Comparison of ENCODE assay signal across 1 cellular context in the genomic region with DNA sequence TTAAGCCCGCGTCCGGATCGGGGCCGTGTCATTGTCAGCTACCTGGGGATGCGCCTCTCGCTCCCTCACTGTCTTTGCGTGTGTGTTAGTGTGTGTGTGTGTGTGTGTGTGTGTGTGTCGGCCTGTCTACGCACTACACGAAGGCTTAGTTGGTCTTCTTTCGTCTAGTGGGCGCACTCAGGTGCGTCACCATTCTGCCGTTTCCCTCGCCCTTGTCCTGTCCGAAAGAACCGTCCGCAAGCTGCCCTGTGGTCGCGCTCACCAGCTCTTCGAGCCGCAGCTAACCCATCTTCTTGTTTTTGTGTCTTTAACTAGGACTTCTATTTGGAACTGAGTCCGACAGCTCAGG.
TF ChIP-seq lines count a peak whose summit lies in the region.

No MANE protein-coding gene starts in this region.

TF ChIP-seq in WTC11, 78 proteins besides CTCF, POLR2A, EP300 and RAD21 (continued from another document and continues in another):
- TF ChIP-seq, protein P1, sequence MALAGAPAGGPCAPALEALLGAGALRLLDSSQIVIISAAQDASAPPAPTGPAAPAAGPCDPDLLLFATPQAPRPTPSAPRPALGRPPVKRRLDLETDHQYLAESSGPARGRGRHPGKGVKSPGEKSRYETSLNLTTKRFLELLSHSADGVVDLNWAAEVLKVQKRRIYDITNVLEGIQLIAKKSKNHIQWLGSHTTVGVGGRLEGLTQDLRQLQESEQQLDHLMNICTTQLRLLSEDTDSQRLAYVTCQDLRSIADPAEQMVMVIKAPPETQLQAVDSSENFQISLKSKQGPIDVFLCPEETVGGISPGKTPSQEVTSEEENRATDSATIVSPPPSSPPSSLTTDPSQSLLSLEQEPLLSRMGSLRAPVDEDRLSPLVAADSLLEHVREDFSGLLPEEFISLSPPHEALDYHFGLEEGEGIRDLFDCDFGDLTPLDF (CRISPR knock-in tag; IDR thresholded peaks at IDR 0.05): no peak
- TF ChIP-seq CREB1 (CRISPR knock-in tag; IDR thresholded peaks at IDR 0.05) (no peak), GABPB1 (CRISPR knock-in tag; IDR thresholded peaks at IDR 0.05) (no peak), MXD4 (CRISPR knock-in tag; IDR thresholded peaks at IDR 0.05; ENCODE audit: borderline replicate concordance) (no peak), EMX1 (CRISPR knock-in tag; IDR thresholded peaks at IDR 0.05) (no peak), KAT7 (CRISPR knock-in tag; IDR thresholded peaks at IDR 0.05; ENCODE audit: borderline replicate concordance) (no peak), PRRX2 (CRISPR knock-in tag; IDR thresholded peaks at IDR 0.05) (no peak), ELF4 (CRISPR knock-in tag; IDR thresholded peaks at IDR 0.05; ENCODE audit: low read depth) (no peak), NFE2L1 (CRISPR knock-in tag; IDR thresholded peaks at IDR 0.05) (0 out of 2 replicates have a peak, but pooled peaks have one; percentile 34), RORB (CRISPR knock-in tag; IDR thresholded peaks at IDR 0.05) (no peak), ZNF317 (CRISPR knock-in tag; IDR thresholded peaks at IDR 0.05; ENCODE audit: borderline replicate concordance, low read depth) (no peak), SOX15 (CRISPR knock-in tag; IDR thresholded peaks at IDR 0.05) (no peak), NFYB (CRISPR knock-in tag; conservative IDR thresholded peaks at IDR 0.05; ENCODE audit: low read depth) (no peak), SP1 (CRISPR knock-in tag; conservative IDR thresholded peaks at IDR 0.05) (peak; percentile 21; the same call in 1 of the 2 replicates), ZNF121 (CRISPR knock-in tag; IDR thresholded peaks at IDR 0.05) (no peak), FOXK1 (CRISPR knock-in tag; IDR thresholded peaks at IDR 0.05) (0 out of 2 replicates have a peak, but pooled peaks have one; percentile 22), TEAD1 (CRISPR knock-in tag; IDR thresholded peaks at IDR 0.05) (no peak), GRHL2 (CRISPR knock-in tag; IDR thresholded peaks at IDR 0.05; ENCODE audit: insufficient replicate concordance, severe bottlenecking) (no peak), NR1H2 (CRISPR knock-in tag; IDR thresholded peaks at IDR 0.05) (no peak)
- TF ChIP-seq, protein P2, sequence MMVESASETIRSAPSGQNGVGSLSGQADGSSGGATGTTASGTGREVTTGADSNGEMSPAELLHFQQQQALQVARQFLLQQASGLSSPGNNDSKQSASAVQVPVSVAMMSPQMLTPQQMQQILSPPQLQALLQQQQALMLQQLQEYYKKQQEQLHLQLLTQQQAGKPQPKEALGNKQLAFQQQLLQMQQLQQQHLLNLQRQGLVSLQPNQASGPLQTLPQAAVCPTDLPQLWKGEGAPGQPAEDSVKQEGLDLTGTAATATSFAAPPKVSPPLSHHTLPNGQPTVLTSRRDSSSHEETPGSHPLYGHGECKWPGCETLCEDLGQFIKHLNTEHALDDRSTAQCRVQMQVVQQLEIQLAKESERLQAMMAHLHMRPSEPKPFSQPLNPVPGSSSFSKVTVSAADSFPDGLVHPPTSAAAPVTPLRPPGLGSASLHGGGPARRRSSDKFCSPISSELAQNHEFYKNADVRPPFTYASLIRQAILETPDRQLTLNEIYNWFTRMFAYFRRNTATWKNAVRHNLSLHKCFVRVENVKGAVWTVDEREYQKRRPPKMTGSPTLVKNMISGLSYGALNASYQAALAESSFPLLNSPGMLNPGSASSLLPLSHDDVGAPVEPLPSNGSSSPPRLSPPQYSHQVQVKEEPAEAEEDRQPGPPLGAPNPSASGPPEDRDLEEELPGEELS (CRISPR knock-in tag; IDR thresholded peaks at IDR 0.05): no peak
- TF ChIP-seq, protein P3, sequence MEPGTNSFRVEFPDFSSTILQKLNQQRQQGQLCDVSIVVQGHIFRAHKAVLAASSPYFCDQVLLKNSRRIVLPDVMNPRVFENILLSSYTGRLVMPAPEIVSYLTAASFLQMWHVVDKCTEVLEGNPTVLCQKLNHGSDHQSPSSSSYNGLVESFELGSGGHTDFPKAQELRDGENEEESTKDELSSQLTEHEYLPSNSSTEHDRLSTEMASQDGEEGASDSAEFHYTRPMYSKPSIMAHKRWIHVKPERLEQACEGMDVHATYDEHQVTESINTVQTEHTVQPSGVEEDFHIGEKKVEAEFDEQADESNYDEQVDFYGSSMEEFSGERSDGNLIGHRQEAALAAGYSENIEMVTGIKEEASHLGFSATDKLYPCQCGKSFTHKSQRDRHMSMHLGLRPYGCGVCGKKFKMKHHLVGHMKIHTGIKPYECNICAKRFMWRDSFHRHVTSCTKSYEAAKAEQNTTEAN (CRISPR knock-in tag; IDR thresholded peaks at IDR 0.05): peak; percentile 69; the same call in 1 of the 2 replicates
- TF ChIP-seq, protein P4, sequence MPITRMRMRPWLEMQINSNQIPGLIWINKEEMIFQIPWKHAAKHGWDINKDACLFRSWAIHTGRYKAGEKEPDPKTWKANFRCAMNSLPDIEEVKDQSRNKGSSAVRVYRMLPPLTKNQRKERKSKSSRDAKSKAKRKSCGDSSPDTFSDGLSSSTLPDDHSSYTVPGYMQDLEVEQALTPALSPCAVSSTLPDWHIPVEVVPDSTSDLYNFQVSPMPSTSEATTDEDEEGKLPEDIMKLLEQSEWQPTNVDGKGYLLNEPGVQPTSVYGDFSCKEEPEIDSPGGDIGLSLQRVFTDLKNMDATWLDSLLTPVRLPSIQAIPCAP (CRISPR knock-in tag; IDR thresholded peaks at IDR 0.05): no peak
- TF ChIP-seq, protein P5, sequence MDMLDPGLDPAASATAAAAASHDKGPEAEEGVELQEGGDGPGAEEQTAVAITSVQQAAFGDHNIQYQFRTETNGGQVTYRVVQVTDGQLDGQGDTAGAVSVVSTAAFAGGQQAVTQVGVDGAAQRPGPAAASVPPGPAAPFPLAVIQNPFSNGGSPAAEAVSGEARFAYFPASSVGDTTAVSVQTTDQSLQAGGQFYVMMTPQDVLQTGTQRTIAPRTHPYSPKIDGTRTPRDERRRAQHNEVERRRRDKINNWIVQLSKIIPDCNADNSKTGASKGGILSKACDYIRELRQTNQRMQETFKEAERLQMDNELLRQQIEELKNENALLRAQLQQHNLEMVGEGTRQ (CRISPR knock-in tag; IDR thresholded peaks at IDR 0.05): no peak
- TF ChIP-seq, protein P6, sequence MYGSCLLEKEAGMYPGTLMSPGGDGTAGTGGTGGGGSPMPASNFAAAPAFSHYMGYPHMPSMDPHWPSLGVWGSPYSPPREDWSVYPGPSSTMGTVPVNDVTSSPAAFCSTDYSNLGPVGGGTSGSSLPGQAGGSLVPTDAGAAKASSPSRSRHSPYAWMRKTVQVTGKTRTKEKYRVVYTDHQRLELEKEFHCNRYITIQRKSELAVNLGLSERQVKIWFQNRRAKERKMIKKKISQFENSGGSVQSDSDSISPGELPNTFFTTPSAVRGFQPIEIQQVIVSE (CRISPR knock-in tag; IDR thresholded peaks at IDR 0.05; ENCODE audit: borderline replicate concordance): no peak
- TF ChIP-seq, protein P7, sequence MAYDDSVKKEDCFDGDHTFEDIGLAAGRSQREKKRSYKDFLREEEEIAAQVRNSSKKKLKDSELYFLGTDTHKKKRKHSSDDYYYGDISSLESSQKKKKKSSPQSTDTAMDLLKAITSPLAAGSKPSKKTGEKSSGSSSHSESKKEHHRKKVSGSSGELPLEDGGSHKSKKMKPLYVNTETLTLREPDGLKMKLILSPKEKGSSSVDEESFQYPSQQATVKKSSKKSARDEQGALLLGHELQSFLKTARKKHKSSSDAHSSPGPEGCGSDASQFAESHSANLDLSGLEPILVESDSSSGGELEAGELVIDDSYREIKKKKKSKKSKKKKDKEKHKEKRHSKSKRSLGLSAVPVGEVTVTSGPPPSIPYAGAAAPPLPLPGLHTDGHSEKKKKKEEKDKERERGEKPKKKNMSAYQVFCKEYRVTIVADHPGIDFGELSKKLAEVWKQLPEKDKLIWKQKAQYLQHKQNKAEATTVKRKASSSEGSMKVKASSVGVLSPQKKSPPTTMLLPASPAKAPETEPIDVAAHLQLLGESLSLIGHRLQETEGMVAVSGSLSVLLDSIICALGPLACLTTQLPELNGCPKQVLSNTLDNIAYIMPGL (CRISPR knock-in tag; IDR thresholded peaks at IDR 0.05): no peak
- TF ChIP-seq, protein P8, sequence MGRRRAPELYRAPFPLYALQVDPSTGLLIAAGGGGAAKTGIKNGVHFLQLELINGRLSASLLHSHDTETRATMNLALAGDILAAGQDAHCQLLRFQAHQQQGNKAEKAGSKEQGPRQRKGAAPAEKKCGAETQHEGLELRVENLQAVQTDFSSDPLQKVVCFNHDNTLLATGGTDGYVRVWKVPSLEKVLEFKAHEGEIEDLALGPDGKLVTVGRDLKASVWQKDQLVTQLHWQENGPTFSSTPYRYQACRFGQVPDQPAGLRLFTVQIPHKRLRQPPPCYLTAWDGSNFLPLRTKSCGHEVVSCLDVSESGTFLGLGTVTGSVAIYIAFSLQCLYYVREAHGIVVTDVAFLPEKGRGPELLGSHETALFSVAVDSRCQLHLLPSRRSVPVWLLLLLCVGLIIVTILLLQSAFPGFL (CRISPR knock-in tag; IDR thresholded peaks at IDR 0.05; ENCODE audit: borderline replicate concordance): no peak
- TF ChIP-seq, protein P9, sequence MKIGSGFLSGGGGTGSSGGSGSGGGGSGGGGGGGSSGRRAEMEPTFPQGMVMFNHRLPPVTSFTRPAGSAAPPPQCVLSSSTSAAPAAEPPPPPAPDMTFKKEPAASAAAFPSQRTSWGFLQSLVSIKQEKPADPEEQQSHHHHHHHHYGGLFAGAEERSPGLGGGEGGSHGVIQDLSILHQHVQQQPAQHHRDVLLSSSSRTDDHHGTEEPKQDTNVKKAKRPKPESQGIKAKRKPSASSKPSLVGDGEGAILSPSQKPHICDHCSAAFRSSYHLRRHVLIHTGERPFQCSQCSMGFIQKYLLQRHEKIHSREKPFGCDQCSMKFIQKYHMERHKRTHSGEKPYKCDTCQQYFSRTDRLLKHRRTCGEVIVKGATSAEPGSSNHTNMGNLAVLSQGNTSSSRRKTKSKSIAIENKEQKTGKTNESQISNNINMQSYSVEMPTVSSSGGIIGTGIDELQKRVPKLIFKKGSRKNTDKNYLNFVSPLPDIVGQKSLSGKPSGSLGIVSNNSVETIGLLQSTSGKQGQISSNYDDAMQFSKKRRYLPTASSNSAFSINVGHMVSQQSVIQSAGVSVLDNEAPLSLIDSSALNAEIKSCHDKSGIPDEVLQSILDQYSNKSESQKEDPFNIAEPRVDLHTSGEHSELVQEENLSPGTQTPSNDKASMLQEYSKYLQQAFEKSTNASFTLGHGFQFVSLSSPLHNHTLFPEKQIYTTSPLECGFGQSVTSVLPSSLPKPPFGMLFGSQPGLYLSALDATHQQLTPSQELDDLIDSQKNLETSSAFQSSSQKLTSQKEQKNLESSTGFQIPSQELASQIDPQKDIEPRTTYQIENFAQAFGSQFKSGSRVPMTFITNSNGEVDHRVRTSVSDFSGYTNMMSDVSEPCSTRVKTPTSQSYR (CRISPR knock-in tag; IDR thresholded peaks at IDR 0.05): no peak
- TF ChIP-seq, protein P10, sequence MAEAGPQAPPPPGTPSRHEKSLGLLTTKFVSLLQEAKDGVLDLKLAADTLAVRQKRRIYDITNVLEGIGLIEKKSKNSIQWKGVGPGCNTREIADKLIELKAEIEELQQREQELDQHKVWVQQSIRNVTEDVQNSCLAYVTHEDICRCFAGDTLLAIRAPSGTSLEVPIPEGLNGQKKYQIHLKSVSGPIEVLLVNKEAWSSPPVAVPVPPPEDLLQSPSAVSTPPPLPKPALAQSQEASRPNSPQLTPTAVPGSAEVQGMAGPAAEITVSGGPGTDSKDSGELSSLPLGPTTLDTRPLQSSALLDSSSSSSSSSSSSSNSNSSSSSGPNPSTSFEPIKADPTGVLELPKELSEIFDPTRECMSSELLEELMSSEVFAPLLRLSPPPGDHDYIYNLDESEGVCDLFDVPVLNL (CRISPR knock-in tag; IDR thresholded peaks at IDR 0.05; ENCODE audit: borderline replicate concordance, low read depth): no peak
- TF ChIP-seq, protein P11, sequence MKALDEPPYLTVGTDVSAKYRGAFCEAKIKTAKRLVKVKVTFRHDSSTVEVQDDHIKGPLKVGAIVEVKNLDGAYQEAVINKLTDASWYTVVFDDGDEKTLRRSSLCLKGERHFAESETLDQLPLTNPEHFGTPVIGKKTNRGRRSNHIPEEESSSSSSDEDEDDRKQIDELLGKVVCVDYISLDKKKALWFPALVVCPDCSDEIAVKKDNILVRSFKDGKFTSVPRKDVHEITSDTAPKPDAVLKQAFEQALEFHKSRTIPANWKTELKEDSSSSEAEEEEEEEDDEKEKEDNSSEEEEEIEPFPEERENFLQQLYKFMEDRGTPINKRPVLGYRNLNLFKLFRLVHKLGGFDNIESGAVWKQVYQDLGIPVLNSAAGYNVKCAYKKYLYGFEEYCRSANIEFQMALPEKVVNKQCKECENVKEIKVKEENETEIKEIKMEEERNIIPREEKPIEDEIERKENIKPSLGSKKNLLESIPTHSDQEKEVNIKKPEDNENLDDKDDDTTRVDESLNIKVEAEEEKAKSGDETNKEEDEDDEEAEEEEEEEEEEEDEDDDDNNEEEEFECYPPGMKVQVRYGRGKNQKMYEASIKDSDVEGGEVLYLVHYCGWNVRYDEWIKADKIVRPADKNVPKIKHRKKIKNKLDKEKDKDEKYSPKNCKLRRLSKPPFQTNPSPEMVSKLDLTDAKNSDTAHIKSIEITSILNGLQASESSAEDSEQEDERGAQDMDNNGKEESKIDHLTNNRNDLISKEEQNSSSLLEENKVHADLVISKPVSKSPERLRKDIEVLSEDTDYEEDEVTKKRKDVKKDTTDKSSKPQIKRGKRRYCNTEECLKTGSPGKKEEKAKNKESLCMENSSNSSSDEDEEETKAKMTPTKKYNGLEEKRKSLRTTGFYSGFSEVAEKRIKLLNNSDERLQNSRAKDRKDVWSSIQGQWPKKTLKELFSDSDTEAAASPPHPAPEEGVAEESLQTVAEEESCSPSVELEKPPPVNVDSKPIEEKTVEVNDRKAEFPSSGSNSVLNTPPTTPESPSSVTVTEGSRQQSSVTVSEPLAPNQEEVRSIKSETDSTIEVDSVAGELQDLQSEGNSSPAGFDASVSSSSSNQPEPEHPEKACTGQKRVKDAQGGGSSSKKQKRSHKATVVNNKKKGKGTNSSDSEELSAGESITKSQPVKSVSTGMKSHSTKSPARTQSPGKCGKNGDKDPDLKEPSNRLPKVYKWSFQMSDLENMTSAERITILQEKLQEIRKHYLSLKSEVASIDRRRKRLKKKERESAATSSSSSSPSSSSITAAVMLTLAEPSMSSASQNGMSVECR (CRISPR knock-in tag; IDR thresholded peaks at IDR 0.05; ENCODE audit: borderline replicate concordance): 0 out of 2 replicates have a peak, but pooled peaks have one; percentile 28
- TF ChIP-seq, protein P12, sequence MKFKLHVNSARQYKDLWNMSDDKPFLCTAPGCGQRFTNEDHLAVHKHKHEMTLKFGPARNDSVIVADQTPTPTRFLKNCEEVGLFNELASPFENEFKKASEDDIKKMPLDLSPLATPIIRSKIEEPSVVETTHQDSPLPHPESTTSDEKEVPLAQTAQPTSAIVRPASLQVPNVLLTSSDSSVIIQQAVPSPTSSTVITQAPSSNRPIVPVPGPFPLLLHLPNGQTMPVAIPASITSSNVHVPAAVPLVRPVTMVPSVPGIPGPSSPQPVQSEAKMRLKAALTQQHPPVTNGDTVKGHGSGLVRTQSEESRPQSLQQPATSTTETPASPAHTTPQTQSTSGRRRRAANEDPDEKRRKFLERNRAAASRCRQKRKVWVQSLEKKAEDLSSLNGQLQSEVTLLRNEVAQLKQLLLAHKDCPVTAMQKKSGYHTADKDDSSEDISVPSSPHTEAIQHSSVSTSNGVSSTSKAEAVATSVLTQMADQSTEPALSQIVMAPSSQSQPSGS (CRISPR knock-in tag; IDR thresholded peaks at IDR 0.05; ENCODE audit: borderline replicate concordance, low read depth): no peak
- TF ChIP-seq, protein P13, sequence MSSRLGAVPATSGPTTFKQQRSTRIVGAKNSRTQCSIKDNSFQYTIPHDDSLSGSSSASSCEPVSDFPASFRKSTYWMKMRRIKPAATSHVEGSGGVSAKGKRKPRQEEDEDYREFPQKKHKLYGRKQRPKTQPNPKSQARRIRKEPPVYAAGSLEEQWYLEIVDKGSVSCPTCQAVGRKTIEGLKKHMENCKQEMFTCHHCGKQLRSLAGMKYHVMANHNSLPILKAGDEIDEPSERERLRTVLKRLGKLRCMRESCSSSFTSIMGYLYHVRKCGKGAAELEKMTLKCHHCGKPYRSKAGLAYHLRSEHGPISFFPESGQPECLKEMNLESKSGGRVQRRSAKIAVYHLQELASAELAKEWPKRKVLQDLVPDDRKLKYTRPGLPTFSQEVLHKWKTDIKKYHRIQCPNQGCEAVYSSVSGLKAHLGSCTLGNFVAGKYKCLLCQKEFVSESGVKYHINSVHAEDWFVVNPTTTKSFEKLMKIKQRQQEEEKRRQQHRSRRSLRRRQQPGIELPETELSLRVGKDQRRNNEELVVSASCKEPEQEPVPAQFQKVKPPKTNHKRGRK (CRISPR knock-in tag; IDR thresholded peaks at IDR 0.05; ENCODE audit: borderline replicate concordance): 0 out of 2 replicates have a peak, but pooled peaks have one; percentile 17
